ENCODE assay signal across 27 cellular contexts in genomic region chr7:37527109-37527508, GRCh38.
"Had no signal": no experiment of that assay in that cellular context is flagged by ENCODE, and none has a peak within 500 bp of the region (broad histone marks: within the 10 kb centered on the region; RNA-seq: fewer than 3 reads in every experiment).

No MANE protein-coding gene starts in this region.

- H2AFZ ChIP-seq: neural progenitor cell, parathyroid adenoma had no signal

- H3K9me3 Mint-ChIP-seq: naive B cell; natural killer cell; neural progenitor cell; stimulated activated memory B cell treated with anti-CD40 and anti-IgM and Interleukin-4, amounts not matched to agents 10 μg/mL and 1 μg/mL and 100 μg/mL, for 72 hours; stimulated activated naive CD8-positive, alpha-beta T cell treated with anti-CD3 and anti-CD28 coated beads, Interleukin-15, amount 100 ng/mL, for 72 hours had no signal

- H3K4me2 ChIP-seq: neural progenitor cell, smooth muscle cell had no signal

- DNase-seq: heart left ventricle; islet precursor cell; left lung; mesendoderm; naive B cell; natural killer cell; nephron progenitor cell; occipital lobe; stimulated activated CD4-positive, alpha-beta T cell treated with anti-CD3 and anti-CD28 coated beads, Interleukin-1b, Interleukin-23, amount 100 ng/mL, for 48 hours; stimulated activated CD4-positive, alpha-beta T cell treated with anti-CD3 and anti-CD28 coated beads, Interleukin-2, amount 100 ng/mL, for 48 hours; stimulated activated CD4-positive, alpha-beta T cell treated with anti-CD3 and anti-CD28 coated beads, Interleukin-4, amount 100 ng/mL, for 4 hours; stimulated activated CD8-positive, alpha-beta memory T cell treated with anti-CD3 and anti-CD28 coated beads, Interleukin-4, amount 100 ng/mL, for 48 hours; stimulated activated naive CD4-positive, alpha-beta T cell treated with Interleukin-2 at 50 U/mL for 16 hours; stimulated activated naive CD8-positive, alpha-beta T cell treated with anti-CD3 and anti-CD28 coated beads, Interleukin-15, amount 100 ng/mL, for 72 hours; substantia nigra; upper lobe of left lung had no signal

- H3K9ac ChIP-seq: neural progenitor cell, parathyroid adenoma had no signal

- H3K4me1 Mint-ChIP-seq: naive B cell; natural killer cell; nephron progenitor cell; neural progenitor cell; stimulated activated memory B cell treated with anti-CD40 and anti-IgM and Interleukin-4, amounts not matched to agents 10 μg/mL and 1 μg/mL and 100 μg/mL, for 72 hours; stimulated activated naive CD8-positive, alpha-beta T cell treated with anti-CD3 and anti-CD28 coated beads, Interleukin-15, amount 100 ng/mL, for 72 hours had no signal

- H3K27me3 ChIP-seq: heart left ventricle, left lung, neural progenitor cell, neutrophil, right atrium auricular region, tibial nerve, upper lobe of left lung, vagina had no signal

- H3K27me3 Mint-ChIP-seq: progenitor cell of endocrine pancreas; stimulated activated naive CD8-positive, alpha-beta T cell treated with anti-CD3 and anti-CD28 coated beads, Interleukin-15, amount 100 ng/mL, for 72 hours had no signal

- H3K36me3 ChIP-seq: heart left ventricle, left lung, neural progenitor cell, neutrophil, right atrium auricular region, tibial nerve, upper lobe of left lung, vagina had no signal

- H3K4me3 ChIP-seq: heart left ventricle, left lung, lung, neural progenitor cell, right atrium auricular region, smooth muscle cell, tibial nerve, upper lobe of left lung, vagina had no signal

- H3K9me3 ChIP-seq: left lung, neutrophil, right atrium auricular region, tibial nerve, upper lobe of left lung, vagina had no signal

- H3K27ac ChIP-seq: heart left ventricle, left lung, neural progenitor cell, neutrophil, parathyroid adenoma, right atrium auricular region, upper lobe of left lung, vagina had no signal

- H3K27ac Mint-ChIP-seq: mesothelial cell of epicardium; natural killer cell; nephron progenitor cell; neural progenitor cell; progenitor cell of endocrine pancreas; stimulated activated memory B cell treated with anti-CD40 and anti-IgM and Interleukin-4, amounts not matched to agents 10 μg/mL and 1 μg/mL and 100 μg/mL, for 72 hours; stimulated activated naive CD8-positive, alpha-beta T cell treated with anti-CD3 and anti-CD28 coated beads, Interleukin-15, amount 100 ng/mL, for 72 hours had no signal

- H3K79me2 ChIP-seq: parathyroid adenoma had no signal

- H3K4me1 ChIP-seq: left lung, neural progenitor cell, parathyroid adenoma, right atrium auricular region, upper lobe of left lung, vagina had no signal

- ATAC-seq: heart left ventricle; left lung; natural killer cell; stimulated activated memory B cell treated with anti-CD40 and anti-IgM and Interleukin-4, amounts not matched to agents 10 μg/mL and 1 μg/mL and 100 μg/mL, for 72 hours; stimulated activated naive CD8-positive, alpha-beta T cell treated with anti-CD3 and anti-CD28 coated beads, Interleukin-15, amount 100 ng/mL, for 72 hours had no signal

- H3K36me3 Mint-ChIP-seq: mesothelial cell of epicardium; naive B cell; natural killer cell; neural progenitor cell; stimulated activated memory B cell treated with anti-CD40 and anti-IgM and Interleukin-4, amounts not matched to agents 10 μg/mL and 1 μg/mL and 100 μg/mL, for 72 hours had no signal

- H3K4me3 Mint-ChIP-seq: mesothelial cell of epicardium; naive B cell; natural killer cell; nephron progenitor cell; neural progenitor cell; stimulated activated memory B cell treated with anti-CD40 and anti-IgM and Interleukin-4, amounts not matched to agents 10 μg/mL and 1 μg/mL and 100 μg/mL, for 72 hours; stimulated activated naive CD8-positive, alpha-beta T cell treated with anti-CD3 and anti-CD28 coated beads, Interleukin-15, amount 100 ng/mL, for 72 hours had no signal
